ENCODE assay signal across 7 cellular contexts in the genomic region with DNA sequence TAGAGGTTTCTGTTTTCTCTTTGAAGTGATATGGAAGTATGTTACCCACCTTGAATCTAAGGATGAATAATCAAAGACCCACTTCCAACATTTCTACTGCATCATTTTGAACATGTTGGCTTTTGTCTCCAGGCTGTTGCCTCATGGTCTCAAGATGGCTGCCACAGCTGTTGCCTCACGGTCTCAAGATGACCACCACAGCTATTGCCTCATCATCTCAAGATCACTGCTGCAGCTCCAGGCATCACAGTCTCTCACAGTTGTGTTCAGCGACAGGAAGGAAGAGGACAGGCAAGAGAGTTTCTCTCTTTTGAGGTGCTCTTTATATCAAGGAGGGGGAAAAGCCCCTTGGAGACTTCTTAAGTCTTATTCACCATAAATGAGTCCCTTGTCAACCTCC.
DNase-seq lines count a peak whose midpoint lies in the region; TF ChIP-seq lines count a peak whose summit lies in the region.
"Not testable (repeated sequence)": the region's sequence is repeated elsewhere in the genome, so short reads cannot be mapped to it uniquely, and the experiment has no call there.

No MANE protein-coding gene starts in this region.

- not testable (repeated sequence) for H2BK5ac ChIP-seq in mesenchymal stem cell (ENCODE audit: low read depth, low read length, poor library complexity, severe bottlenecking)

- H4K91ac ChIP-seq in mesenchymal stem cell (ENCODE audit: low read length), result not testable (repeated sequence)

- CTCF ChIA-PET in MCF 10A (lab: Yijun Ruan, JAX), result not testable (repeated sequence)

- H2BK12ac ChIP-seq in mesenchymal stem cell (ENCODE audit: low read length in 2 of 2), result not testable (repeated sequence)

- POLR2A ChIA-PET in MCF 10A (lab: Yijun Ruan, JAX), result not testable (repeated sequence)

- not testable (repeated sequence) for H3K9me3 Mint-ChIP-seq in MCF 10A (ENCODE audit: unreplicated experiment)

- H2AK5ac ChIP-seq in mesenchymal stem cell (ENCODE audit: low read length, severe bottlenecking), result not testable (repeated sequence)

- not testable (repeated sequence) for H2BK120ac ChIP-seq in mesenchymal stem cell (ENCODE audit: low read depth, low read length)

- H4K8ac ChIP-seq in mesenchymal stem cell (ENCODE audit: low read length), result not testable (repeated sequence)

- not testable (repeated sequence) for H3K36me3 Mint-ChIP-seq in MCF 10A (ENCODE audit: insufficient read depth, unreplicated experiment)

- not testable (repeated sequence) for H3K23ac ChIP-seq in mesenchymal stem cell (ENCODE audit: low read length in 2 of 2)

- H3K4me3 ChIP-seq in AG10803 (ENCODE audit: low read length); Jurkat, Clone E6-1 (ENCODE audit: low read length); fibroblast of mammary gland (ENCODE audit: control insufficient read depth, low read depth, low read length); mesenchymal stem cell (ENCODE audit: insufficient read depth in 1 of 2, low read depth in 1 of 2, low read length in 2 of 2): not testable (repeated sequence)

- H2AFZ ChIP-seq in mesenchymal stem cell (ENCODE audit: low read depth, low read length), result not testable (repeated sequence)

- H3K27ac Mint-ChIP-seq in MCF 10A (ENCODE audit: low read depth, unreplicated experiment), result not testable (repeated sequence)

- not testable (repeated sequence) for H3K27me3 Mint-ChIP-seq in MCF 10A (ENCODE audit: insufficient read depth, unreplicated experiment)

- not testable (repeated sequence) for H2BK15ac ChIP-seq in mesenchymal stem cell (ENCODE audit: low read depth, poor library complexity, severe bottlenecking)

- DNase-seq in AG10803 (ENCODE audit: low read depth) (peak; percentile 6), MV-4-11 (lab: John Stamatoyannopoulos, UW) (peak; percentile 21), SKM-1 treated with dmso at 0.1 percent for 144 hours (lab: John Stamatoyannopoulos, UW; ENCODE audit: unreplicated experiment) (peak; percentile 8), MCF 10A (ENCODE audit: unreplicated experiment) (peak; percentile 12), fibroblast of mammary gland (ENCODE audit: low read depth) (peak; percentile 41), mesenchymal stem cell (peak; percentile 18)
- peak; percentile 6 for DNase-seq in Jurkat, Clone E6-1 (ENCODE audit: low read depth, low spot score)

- not testable (repeated sequence) for H3K4me1 Mint-ChIP-seq in MCF 10A (ENCODE audit: insufficient read depth, unreplicated experiment)

- not testable (repeated sequence) for H3K4me3 Mint-ChIP-seq in MCF 10A (ENCODE audit: unreplicated experiment)

- not testable (repeated sequence) for TF ChIP-seq CTCF in AG10803 (conservative IDR thresholded peaks at IDR 0.05; ENCODE audit: low read length); MCF 10A (IDR thresholded peaks at IDR 0.05; ENCODE audit: unreplicated experiment); fibroblast of mammary gland (conservative IDR thresholded peaks at IDR 0.05; ENCODE audit: control insufficient read depth, insufficient read depth, low read depth, low read length)

- H3K18ac ChIP-seq in mesenchymal stem cell (ENCODE audit: low read depth in 1 of 2, low read length in 2 of 2), result not testable (repeated sequence)

- H3K27me3 ChIP-seq in mesenchymal stem cell (ENCODE audit: control insufficient read depth in 1 of 2, insufficient read depth in 1 of 2, low read length in 2 of 2), result not testable (repeated sequence)

- not testable (repeated sequence) for H3K14ac ChIP-seq in mesenchymal stem cell (ENCODE audit: low read length in 2 of 2)

- H3K27ac ChIP-seq in mesenchymal stem cell (ENCODE audit: low read length, poor library complexity, severe bottlenecking), result not testable (repeated sequence)

- WGBS in mesenchymal stem cell, result 100% methylated on average over 1 of the region's 2 CpGs

- not testable (repeated sequence) for H3K9me3 ChIP-seq in mesenchymal stem cell (ENCODE audit: control insufficient read depth, low read length)

- H3K4me1 ChIP-seq in mesenchymal stem cell (ENCODE audit: control insufficient read depth, insufficient read depth, low read depth, low read length), result not testable (repeated sequence)

- not testable (repeated sequence) for H3K36me3 ChIP-seq in mesenchymal stem cell (ENCODE audit: control insufficient read depth in 1 of 2, insufficient read depth in 2 of 2, low read depth in 1 of 2, low read length in 2 of 2)

- H3K79me1 ChIP-seq in mesenchymal stem cell (replicated peaks; ENCODE audit: low read length, poor library complexity, severe bottlenecking), result not testable (repeated sequence)

- intact Hi-C loops in MCF 10A (cut with micrococcal nuclease), result not testable (repeated sequence)

- not testable (repeated sequence) for BruUV-seq in MCF 10A (replicated peaks; lab: Mats Ljungman, UMichigan)

- not testable (repeated sequence) for H3K9ac ChIP-seq in mesenchymal stem cell (ENCODE audit: low read length)

- not testable (repeated sequence) for H3K4me2 ChIP-seq in mesenchymal stem cell (ENCODE audit: low read length, poor library complexity, severe bottlenecking)

- not testable (repeated sequence) for H3K4ac ChIP-seq in mesenchymal stem cell (ENCODE audit: low read depth in 1 of 2, low read length in 2 of 2)
